ENCODE assay signal across 11 cellular contexts in genomic region chrX:68440940-68441339, GRCh38. TPM values are rescaled to one million over a fixed set of nuclear protein-coding genes. Genes with fewer than 3 reads are reported as not detected.
DNase-seq lines count a peak whose midpoint lies in the region; ATAC-seq, FAIRE-seq and TF ChIP-seq lines count a peak whose summit lies in the region.
"Had no signal": no experiment of that assay in that cellular context is flagged by ENCODE, and none has a peak within 500 bp of the region (broad histone marks: within the 10 kb centered on the region; RNA-seq: fewer than 3 reads in every experiment).

No MANE protein-coding gene starts in this region.

- no peak overlapping the region for H2BK12ac ChIP-seq in trophoblast cell (ENCODE audit: low read length)

- H4K20me1 ChIP-seq in HepG2 (ENCODE audit: insufficient read depth, low read length): no peaks in the 10 kb centered on the region

- no peak overlapping the region for H2BK5ac ChIP-seq in trophoblast cell (ENCODE audit: low read depth, low read length, poor library complexity)

- TF ChIP-seq POLR2A in HepG2 (IDR thresholded peaks at IDR 0.05; ENCODE audit: insufficient read depth in 1 of 2, low read depth in 2 of 2, low read length in 2 of 2): no peak

- H3K4ac ChIP-seq in trophoblast cell (ENCODE audit: low read depth, low read length): no peak overlapping the region

- H2AFZ ChIP-seq in HepG2 (ENCODE audit: low read length) (no peak overlapping the region), trophoblast cell (ENCODE audit: insufficient read depth, low read length, poor library complexity) (no peak overlapping the region)

- no peak overlapping the region for H2AK5ac ChIP-seq in trophoblast cell (ENCODE audit: low read length)

- no peak overlapping the region for H4K8ac ChIP-seq in trophoblast cell (ENCODE audit: low read depth, low read length)

- no peak for TF ChIP-seq RAD21 in HepG2 (CRISPR knock-in tag; IDR thresholded peaks at IDR 0.05)

- peak; percentile 21 for FAIRE-seq in HepG2 (lab: Jason Lieb, UNC)

- H3K79me2 ChIP-seq in HepG2 (ENCODE audit: insufficient read depth, low read length): no peaks in the 10 kb centered on the region
- H3K79me2 ChIP-seq in trophoblast cell (ENCODE audit: control insufficient read depth, insufficient read depth, low read length, poor library complexity): no peaks in the 10 kb centered on the region

- DNase-seq in ACHN: peak; percentile 50
- DNase-seq in LHCN-M2 (ENCODE audit: low read depth): peak; percentile 60
- peak; percentile 73 for DNase-seq in brain microvascular endothelial cell
- peak; percentile 12 for DNase-seq in HepG2 (ENCODE audit: low spot score)
- DNase-seq in trophoblast cell: no peak
- DNase-seq: CD4-positive, CD25-positive, alpha-beta regulatory T cell; naive B cell; T-helper 9 cell had no signal

- H3K27me3 ChIP-seq in brain microvascular endothelial cell (replicated peaks) (no peaks in the 10 kb centered on the region), HepG2 (ENCODE audit: control insufficient read depth in 1 of 2, insufficient read depth in 2 of 2, low read length in 2 of 2) (no peaks in the 10 kb centered on the region), trophoblast cell (ENCODE audit: insufficient read depth, low read length) (no peaks in the 10 kb centered on the region)

- intact Hi-C loops in HepG2 (cut with micrococcal nuclease; ENCODE audit: unreplicated experiment): no loop called here

- no CpG with 5 or more reads among the region's 1 CpG for WGBS in HepG2 (ENCODE audit: low lambda C conversion rate)
- WGBS in trophoblast cell (ENCODE audit: extremely low coverage, insufficient coverage, insufficient read length): no CpG with 5 or more reads among the region's 1 CpG

- ATAC-seq in HepG2 (peak; percentile 37; the same call in 2 of the 3 replicates), HG02852 (IDR thresholded peaks at IDR 0.05; ENCODE audit: unreplicated experiment) (no peak), GM19324 (IDR thresholded peaks at IDR 0.05; ENCODE audit: low FRiP score, unreplicated experiment) (no peak), HG03095 (IDR thresholded peaks at IDR 0.05; ENCODE audit: unreplicated experiment) (no peak)

- H3K4me3 ChIP-seq in brain microvascular endothelial cell (ENCODE audit: low read depth, low read length) (no peak overlapping the region), HepG2 (replicated peaks in 1 of 3; ENCODE audit: insufficient read depth in 1 of 3, low read depth in 2 of 3, low read length in 3 of 3) (no peak overlapping the region), trophoblast cell (ENCODE audit: low read depth, low read length) (no peak overlapping the region)

- H4K12ac ChIP-seq in trophoblast cell (ENCODE audit: low read depth, low read length): no peak overlapping the region

- no peak for TF ChIP-seq EP300 in HepG2 (IDR thresholded peaks at IDR 0.05; ENCODE audit: low read depth in 2 of 2, low read length in 2 of 2)
- TF ChIP-seq EP300 in HepG2 (CRISPR knock-in tag; IDR thresholded peaks at IDR 0.05; ENCODE audit: borderline replicate concordance): no peak

- no peaks in the 10 kb centered on the region for H3K36me3 ChIP-seq in brain microvascular endothelial cell (replicated peaks)
- H3K36me3 ChIP-seq in HepG2 (replicated peaks in 1 of 2; ENCODE audit: control insufficient read depth in 1 of 2, insufficient read depth in 2 of 2, low read length in 2 of 2): no peaks in the 10 kb centered on the region
- H3K36me3 ChIP-seq in trophoblast cell (ENCODE audit: control insufficient read depth in 1 of 2, insufficient read depth in 2 of 2, low read length in 2 of 2): no peaks in the 10 kb centered on the region

- TF ChIP-seq CTCF in brain microvascular endothelial cell (IDR thresholded peaks at IDR 0.05; ENCODE audit: low read depth, low read length, missing control alignments): no peak
- no peak for TF ChIP-seq CTCF in HepG2 (CRISPR knock-in tag; IDR thresholded peaks at IDR 0.05)

- H3K9me3 ChIP-seq in HepG2 (ENCODE audit: low read length) (no peaks in the 10 kb centered on the region), trophoblast cell (ENCODE audit: insufficient read depth, low read depth, low read length) (no peaks in the 10 kb centered on the region)

- H3K9ac ChIP-seq in HepG2 (ENCODE audit: insufficient read depth, low read depth, low read length): no peak overlapping the region
- no peak overlapping the region for H3K9ac ChIP-seq in trophoblast cell (ENCODE audit: low read length)

- H2BK120ac ChIP-seq in trophoblast cell (ENCODE audit: insufficient read depth, low read length, poor library complexity): no peak overlapping the region

- H3K4me2 ChIP-seq in HepG2 (ENCODE audit: low read depth, low read length) (no peak overlapping the region), trophoblast cell (ENCODE audit: low read length) (no peak overlapping the region)

- POLR2A ChIA-PET in HepG2 (lab: Yijun Ruan, JAX): no interaction called here

- H4K91ac ChIP-seq in trophoblast cell (ENCODE audit: low read depth, low read length): no peak overlapping the region

- no peak overlapping the region for H3K23ac ChIP-seq in trophoblast cell (ENCODE audit: low read length)

- H3K27ac ChIP-seq in brain microvascular endothelial cell: no peak overlapping the region
- H3K27ac ChIP-seq in HepG2 (ENCODE audit: extremely low read length, insufficient read depth, low read length): no peak overlapping the region
- H3K27ac ChIP-seq in trophoblast cell (ENCODE audit: low read depth, low read length): no peak overlapping the region

- CTCF ChIA-PET in HepG2 (lab: Yijun Ruan, JAX; ENCODE audit: low intra/inter-chr PET ratio, low total read pairs): no interaction called here

- peaks cover 26% of the 10 kb centered on the region for H3K4me1 ChIP-seq in HepG2 (ENCODE audit: insufficient read depth, low read length)
- H3K4me1 ChIP-seq in trophoblast cell (ENCODE audit: control insufficient read depth in 1 of 2, insufficient read depth in 2 of 2, low read length in 2 of 2): no peaks in the 10 kb centered on the region

- H3K14ac ChIP-seq in trophoblast cell (ENCODE audit: low read length): no peak overlapping the region

- H3K18ac ChIP-seq in trophoblast cell (ENCODE audit: low read length): no peak overlapping the region

- H3K79me1 ChIP-seq in trophoblast cell (ENCODE audit: low read length): no peaks in the 10 kb centered on the region

- BruUV-seq in HepG2 (replicated peaks; lab: Mats Ljungman, UMichigan): no TSS peak

- in situ Hi-C loops in ACHN (cut with HindIII; ENCODE audit: low pct_ligation_motif_present, low pct_unique_long_range_greater_than_20kb, low sequenced_read_pairs): no loop called here
- in situ Hi-C loops in brain microvascular endothelial cell (cut with HindIII; ENCODE audit: low pct_ligation_motif_present, low sequenced_read_pairs): no loop called here
- in situ Hi-C loops in HepG2 (cut with HindIII; ENCODE audit: extremely low pct_ligation_motif_present, low pct_unique_long_range_greater_than_20kb): no loop called here

RNA-seq across cellular contexts. Expression of gene OPHN1, which starts 7.6 kb away (rescaled TPM):
- total RNA-seq in LHCN-M2 (2014; rRNA removed) (2.8 and 4.5 TPM in 2 replicates), HepG2 (2016; rRNA removed; fragmentation: Illumina TruSeq; extraction: Trizol) (1.7 and 29.5 TPM in 2 replicates)
- polyA plus RNA-seq in LHCN-M2 (2012): 2.4 TPM
- 1.9 and 2.5 TPM in 2 replicates for total RNA-seq in HepG2 (2016; cell fraction: cytosol; rRNA removed; fragmentation: Illumina TruSeq; extraction: Trizol; ENCODE audit: low read depth)
- total RNA-seq in HepG2 (2016; cell fraction: insoluble cytoplasmic fraction; rRNA removed; fragmentation: Illumina TruSeq; extraction: Trizol): 1.3 and 1.6 TPM in 2 replicates
- 0.83 and 0.93 TPM in 2 replicates for total RNA-seq in HepG2 (2016; cell fraction: membrane; rRNA removed; fragmentation: Illumina TruSeq; extraction: Trizol)
- 4.3 and 5.3 TPM in 2 replicates for total RNA-seq in HepG2 (2016; cell fraction: nucleus; rRNA removed; fragmentation: Illumina TruSeq; extraction: Trizol)
- polyA plus RNA-seq in HepG2 (2011; rRNA removed): 1.1 and 1.6 TPM in 2 replicates
- 0.68 and 0.94 TPM in 2 replicates for polyA plus RNA-seq in HepG2 (2011; cell fraction: cytosol; rRNA removed)
- polyA plus RNA-seq in HepG2 (2011; cell fraction: nucleus; rRNA removed): 1.5 and 2.6 TPM in 2 replicates
- 1.0 and 1.7 TPM in 2 replicates for polyA plus RNA-seq in HepG2 (2012)
- 0.06 and 0.07 TPM in 2 replicates for polyA plus RNA-seq in HepG2 (2016; cell fraction: cytosol; fragmentation: Illumina TruSeq; extraction: Trizol; ENCODE audit: low read depth)
- polyA plus RNA-seq in HepG2 (2016; cell fraction: insoluble cytoplasmic fraction; fragmentation: Illumina TruSeq; extraction: Trizol; ENCODE audit: low read depth): 0.72 and 0.86 TPM in 2 replicates
- 0.15 TPM in 2 replicates for polyA plus RNA-seq in HepG2 (2016; cell fraction: membrane; fragmentation: Illumina TruSeq; extraction: Trizol; ENCODE audit: low read depth)
- 2.3 and 3.2 TPM in 2 replicates for polyA plus RNA-seq in HepG2 (2016; cell fraction: nucleus; fragmentation: Illumina TruSeq; extraction: Trizol; ENCODE audit: insufficient read depth, low read depth)
- 2.3 and 16.7 TPM in 2 replicates for polyA minus RNA-seq in HepG2 (2011; rRNA and poly(A)+ RNA removed; ENCODE audit: low replicate concordance)
- 1.9 and 3.8 TPM in 2 replicates for polyA minus RNA-seq in HepG2 (2011; cell fraction: cytosol; rRNA and poly(A)+ RNA removed)
- 5.3 and 6.0 TPM in 2 replicates for polyA minus RNA-seq in HepG2 (2011; cell fraction: nucleus; rRNA and poly(A)+ RNA removed)
- polyA plus RNA-seq in trophoblast cell (2013): 4.2 and 6.3 TPM in 2 replicates
- polyA plus RNA-seq: CD4-positive, CD25-positive, alpha-beta regulatory T cell had no signal

RNA-seq across cellular contexts. Expression of gene YIPF6, which starts 57.9 kb away (rescaled TPM):
- total RNA-seq in LHCN-M2 (2014; rRNA removed) (19.8 and 24.3 TPM in 2 replicates), HepG2 (2016; rRNA removed; fragmentation: Illumina TruSeq; extraction: Trizol) (36.7 and 43.6 TPM in 2 replicates)
- 9.3 TPM for polyA plus RNA-seq in LHCN-M2 (2012)
- 18.9 and 19.9 TPM in 2 replicates for total RNA-seq in HepG2 (2016; cell fraction: cytosol; rRNA removed; fragmentation: Illumina TruSeq; extraction: Trizol; ENCODE audit: low read depth)
- 38.7 and 43.0 TPM in 2 replicates for total RNA-seq in HepG2 (2016; cell fraction: insoluble cytoplasmic fraction; rRNA removed; fragmentation: Illumina TruSeq; extraction: Trizol)
- 17.0 and 24.1 TPM in 2 replicates for total RNA-seq in HepG2 (2016; cell fraction: membrane; rRNA removed; fragmentation: Illumina TruSeq; extraction: Trizol)
- total RNA-seq in HepG2 (2016; cell fraction: nucleus; rRNA removed; fragmentation: Illumina TruSeq; extraction: Trizol): 37.3 and 42.4 TPM in 2 replicates
- 28.5 and 37.8 TPM in 2 replicates for polyA plus RNA-seq in HepG2 (2011; rRNA removed)
- polyA plus RNA-seq in HepG2 (2011; cell fraction: cytosol; rRNA removed): 18.2 and 24.7 TPM in 2 replicates
- 7.8 and 12.2 TPM in 2 replicates for polyA plus RNA-seq in HepG2 (2011; cell fraction: nucleus; rRNA removed)
- 25.2 and 32.7 TPM in 2 replicates for polyA plus RNA-seq in HepG2 (2012)
- polyA plus RNA-seq in HepG2 (2016; cell fraction: cytosol; fragmentation: Illumina TruSeq; extraction: Trizol; ENCODE audit: low read depth): 9.9 and 11.2 TPM in 2 replicates
- polyA plus RNA-seq in HepG2 (2016; cell fraction: insoluble cytoplasmic fraction; fragmentation: Illumina TruSeq; extraction: Trizol; ENCODE audit: low read depth): 20.1 and 23.7 TPM in 2 replicates
- polyA plus RNA-seq in HepG2 (2016; cell fraction: membrane; fragmentation: Illumina TruSeq; extraction: Trizol; ENCODE audit: low read depth): 11.4 and 12.1 TPM in 2 replicates
- 35.5 and 36.8 TPM in 2 replicates for polyA plus RNA-seq in HepG2 (2016; cell fraction: nucleus; fragmentation: Illumina TruSeq; extraction: Trizol; ENCODE audit: insufficient read depth, low read depth)
- polyA minus RNA-seq in HepG2 (2011; rRNA and poly(A)+ RNA removed; ENCODE audit: low replicate concordance): 30.2 and 47.3 TPM in 2 replicates
- 18.5 and 19.6 TPM in 2 replicates for polyA minus RNA-seq in HepG2 (2011; cell fraction: cytosol; rRNA and poly(A)+ RNA removed)
- 27.2 and 27.5 TPM in 2 replicates for polyA minus RNA-seq in HepG2 (2011; cell fraction: nucleus; rRNA and poly(A)+ RNA removed)
- polyA plus RNA-seq in trophoblast cell (2013): 15.2 and 15.9 TPM in 2 replicates

Comparison
In these comparisons a context has a peak if more than half of its experiments do, and no peak if none do; other contexts are left out.
1. DNase-seq: peak in ACHN (single experiment), LHCN-M2 (single experiment), brain microvascular endothelial cell (single experiment) and HepG2 (single experiment); none in trophoblast cell (0 of 2).